In the genomic region with DNA sequence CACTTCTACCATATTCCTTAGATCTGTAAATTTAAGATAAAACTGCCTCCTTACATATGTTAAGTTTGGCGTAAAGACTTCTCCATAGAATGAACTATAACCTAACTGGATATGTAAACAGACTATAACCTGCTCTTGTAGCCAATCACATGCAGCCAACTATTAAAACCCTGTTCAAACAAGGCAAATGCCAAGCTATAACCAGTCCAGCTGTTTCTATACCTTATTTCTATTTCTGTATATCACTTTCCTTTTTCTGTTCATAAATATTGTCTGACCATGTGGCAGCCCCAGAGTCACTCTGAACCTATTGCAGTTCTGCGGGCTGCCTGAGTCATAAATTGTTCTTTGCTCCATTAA, we compare ENCODE assay signal across 9 cellular contexts. TPM values are rescaled to one million over a fixed set of nuclear protein-coding genes. Genes with fewer than 3 reads are reported as not detected.
"Had no signal": no experiment of that assay in that cellular context is flagged by ENCODE, and none has a peak within 500 bp of the region (broad histone marks: within the 10 kb centered on the region; RNA-seq: fewer than 3 reads in every experiment).

No MANE protein-coding gene starts in this region.

- H3K4me3 Mint-ChIP-seq: GM23338, HFFc6 had no signal

- H3K4me1 Mint-ChIP-seq: GM23338 had no signal

- H3K4me1 ChIP-seq: HAP-1 had no signal

- H3K4me3 ChIP-seq: GM23338, HAP-1 had no signal

- H3K36me3 ChIP-seq: HAP-1 had no signal

- FAIRE-seq: H1, HTR-8/SVneo had no signal

- DNase-seq: H7, HFFc6, IMR-90 had no signal

- H3K9me3 Mint-ChIP-seq: GM23338, HFFc6 had no signal

- H3K27ac ChIP-seq: HL-60 had no signal

- H3K9me3 ChIP-seq: HAP-1 had no signal

- ATAC-seq: GM23338, HCT116 had no signal

RNA-seq across cellular contexts. Expression of gene POF1B, which starts 12.4 kb away (rescaled TPM):
- total RNA-seq: H1, H7, HFFc6, IMR-90 had no signal
- polyA plus RNA-seq: H1, IMR-90 had no signal
